In genomic region chr2:200525551-200525881, GRCh38 we compare ENCODE assay signal across 7 cellular contexts. TPM values are rescaled to one million over a fixed set of nuclear protein-coding genes. Genes with fewer than 3 reads are reported as not detected.
A peak's percentile ranks its signal among the peaks of the same experiment; 100 is the strongest.
DNase-seq lines count a peak whose midpoint lies in the region; ATAC-seq lines count a peak whose summit lies in the region.

No MANE protein-coding gene starts in this region.

- no peak for ATAC-seq in stimulated activated naive CD8-positive, alpha-beta T cell treated with anti-CD3 and anti-CD28 coated beads, Interleukin-15, amount 100 ng/mL, for 72 hours

- peaks cover 30% of the 10 kb centered on the region for H3K4me1 Mint-ChIP-seq in activated T-helper 2 cell treated with anti-CD3 and anti-CD28 coated beads, Interferon-gamma antibody, Interleukin-2, Interleukin-4, amounts not matched to agents 10 μg/mL and 5 μg/mL and 100 μg/mL, durations not matched to agents 14 hours and 24 hours and 36 hours (ENCODE audit: low read depth)
- H3K4me1 Mint-ChIP-seq in stimulated activated naive CD8-positive, alpha-beta T cell treated with anti-CD3 and anti-CD28 coated beads, Interleukin-15, amount 100 ng/mL, for 72 hours: peaks cover 28% of the 10 kb centered on the region

- H3K9ac ChIP-seq in HUES64 (ENCODE audit: low read depth, low read length): no peak overlapping the region
- peak overlapping the region; percentile 25; the same call in 1 of the 2 replicates for H3K9ac ChIP-seq in iPS-20b (ENCODE audit: low read depth, low read length)

- H3K27ac Mint-ChIP-seq in activated T-helper 2 cell treated with anti-CD3 and anti-CD28 coated beads, Interferon-gamma antibody, Interleukin-2, Interleukin-4, amounts not matched to agents 10 μg/mL and 5 μg/mL and 100 μg/mL, durations not matched to agents 14 hours and 24 hours and 36 hours: peak overlapping the region; percentile 94
- H3K27ac Mint-ChIP-seq in stimulated activated naive CD8-positive, alpha-beta T cell treated with anti-CD3 and anti-CD28 coated beads, Interleukin-15, amount 100 ng/mL, for 72 hours: no peak overlapping the region

- H3K36me3 Mint-ChIP-seq in activated T-helper 2 cell treated with anti-CD3 and anti-CD28 coated beads, Interferon-gamma antibody, Interleukin-2, Interleukin-4, amounts not matched to agents 10 μg/mL and 5 μg/mL and 100 μg/mL, durations not matched to agents 14 hours and 24 hours and 36 hours (ENCODE audit: low read depth): peaks cover 15% of the 10 kb centered on the region

- H3K9me3 Mint-ChIP-seq in activated T-helper 2 cell treated with anti-CD3 and anti-CD28 coated beads, Interferon-gamma antibody, Interleukin-2, Interleukin-4, amounts not matched to agents 10 μg/mL and 5 μg/mL and 100 μg/mL, durations not matched to agents 14 hours and 24 hours and 36 hours: no peaks in the 10 kb centered on the region
- H3K9me3 Mint-ChIP-seq in stimulated activated naive CD8-positive, alpha-beta T cell treated with anti-CD3 and anti-CD28 coated beads, Interleukin-15, amount 100 ng/mL, for 72 hours: no peaks in the 10 kb centered on the region

- H3K36me3 ChIP-seq in HUES64 (ENCODE audit: insufficient read depth, low read length): no peaks in the 10 kb centered on the region
- H3K36me3 ChIP-seq in iPS-20b (ENCODE audit: insufficient read depth, low read depth, low read length): no peaks in the 10 kb centered on the region

- H3K27ac ChIP-seq in HUES64 (ENCODE audit: low read depth, low read length): no peak overlapping the region
- no peak overlapping the region for H3K27ac ChIP-seq in iPS-20b (ENCODE audit: low read length)

- intact Hi-C loops in activated T-helper 2 cell treated with anti-CD3 and anti-CD28 coated beads, Interferon-gamma antibody, Interleukin-2, Interleukin-4, amounts not matched to agents 10 μg/mL and 5 μg/mL and 100 μg/mL, durations not matched to agents 14 hours and 24 hours and 36 hours (cut with micrococcal nuclease): loop anchor here (5.0 kb wide), 2 partner anchors 218 to 287 kb away; partner anchors contain the start of genes BZW1 and SPATS2L

- no peak for DNase-seq in activated T-helper 2 cell treated with anti-CD3 and anti-CD28 coated beads, Interferon-gamma antibody, Interleukin-2, Interleukin-4, amounts not matched to agents 10 μg/mL and 5 μg/mL and 100 μg/mL, durations not matched to agents 14 hours and 24 hours and 36 hours (ENCODE audit: low spot score)
- DNase-seq in stimulated activated naive CD8-positive, alpha-beta T cell treated with anti-CD3 and anti-CD28 coated beads, Interleukin-15, amount 100 ng/mL, for 72 hours: no peak
- DNase-seq in cerebellum (ENCODE audit: low spot score) (no peak), mucosa of gallbladder (ENCODE audit: low spot score) (no peak), NCI-H446 treated with DMSO at 0.1 percent for 48 hours (lab: John Stamatoyannopoulos, UW) (no peak)

- H3K4me1 ChIP-seq in HUES64 (ENCODE audit: insufficient read depth, low read length) (peaks cover 8% of the 10 kb centered on the region), iPS-20b (ENCODE audit: insufficient read depth, low read length) (no peaks in the 10 kb centered on the region)

- no peaks in the 10 kb centered on the region for H3K27me3 Mint-ChIP-seq in activated T-helper 2 cell treated with anti-CD3 and anti-CD28 coated beads, Interferon-gamma antibody, Interleukin-2, Interleukin-4, amounts not matched to agents 10 μg/mL and 5 μg/mL and 100 μg/mL, durations not matched to agents 14 hours and 24 hours and 36 hours (ENCODE audit: low read depth)
- no peaks in the 10 kb centered on the region for H3K27me3 Mint-ChIP-seq in stimulated activated naive CD8-positive, alpha-beta T cell treated with anti-CD3 and anti-CD28 coated beads, Interleukin-15, amount 100 ng/mL, for 72 hours

- H3K4me3 ChIP-seq in HUES64 (ENCODE audit: low read length): peak overlapping the region; percentile 89
- peak overlapping the region; percentile 92 for H3K4me3 ChIP-seq in iPS-20b (ENCODE audit: low read length)

- H3K27me3 ChIP-seq in HUES64 (ENCODE audit: insufficient read depth, low read length): peaks cover 27% of the 10 kb centered on the region
- H3K27me3 ChIP-seq in iPS-20b (ENCODE audit: insufficient read depth, low read length): peaks cover 34% of the 10 kb centered on the region

- WGBS in HUES64: 46% methylated on average over 7 of the region's 7 CpGs

- no peaks in the 10 kb centered on the region for H3K9me3 ChIP-seq in HUES64 (ENCODE audit: insufficient read depth, low read depth, low read length)
- H3K9me3 ChIP-seq in iPS-20b (ENCODE audit: insufficient read depth, low read depth, low read length): no peaks in the 10 kb centered on the region

- H3K4me3 Mint-ChIP-seq in activated T-helper 2 cell treated with anti-CD3 and anti-CD28 coated beads, Interferon-gamma antibody, Interleukin-2, Interleukin-4, amounts not matched to agents 10 μg/mL and 5 μg/mL and 100 μg/mL, durations not matched to agents 14 hours and 24 hours and 36 hours (ENCODE audit: low read depth): peak overlapping the region; percentile 98
- peak overlapping the region; percentile 88 to 96 for H3K4me3 Mint-ChIP-seq in stimulated activated naive CD8-positive, alpha-beta T cell treated with anti-CD3 and anti-CD28 coated beads, Interleukin-15, amount 100 ng/mL, for 72 hours

RNA-seq across cellular contexts. Expression of gene SGO2, which starts 0.5 kb away (rescaled TPM):
- polyA plus RNA-seq in HUES64 (2013, experiment 1 of 2): 26.6 TPM
- polyA plus RNA-seq in HUES64 (2013, experiment 2 of 2): 35.9 TPM
- 30.3 and 32.3 TPM in 2 replicates for total RNA-seq in activated T-helper 2 cell treated with anti-CD3 and anti-CD28 coated beads, Interferon-gamma antibody, Interleukin-2, Interleukin-4, amounts not matched to agents 10 μg/mL and 5 μg/mL and 100 μg/mL, durations not matched to agents 14 hours and 24 hours and 36 hours
- total RNA-seq in cerebellum: 13.9 TPM
- 2.0 TPM for total RNA-seq in mucosa of gallbladder

RNA-seq across cellular contexts. Expression of gene KCTD18, which starts 15.6 kb away (rescaled TPM):
- polyA plus RNA-seq in HUES64 (2013, experiment 1 of 2): 2.8 TPM
- polyA plus RNA-seq in HUES64 (2013, experiment 2 of 2): 4.2 TPM
- total RNA-seq in activated T-helper 2 cell treated with anti-CD3 and anti-CD28 coated beads, Interferon-gamma antibody, Interleukin-2, Interleukin-4, amounts not matched to agents 10 μg/mL and 5 μg/mL and 100 μg/mL, durations not matched to agents 14 hours and 24 hours and 36 hours: 12.3 and 14.1 TPM in 2 replicates
- total RNA-seq in cerebellum (8.3 TPM), mucosa of gallbladder (16.1 TPM)
